Comparison of ENCODE assay signal across 10 cellular contexts in the genomic region with DNA sequence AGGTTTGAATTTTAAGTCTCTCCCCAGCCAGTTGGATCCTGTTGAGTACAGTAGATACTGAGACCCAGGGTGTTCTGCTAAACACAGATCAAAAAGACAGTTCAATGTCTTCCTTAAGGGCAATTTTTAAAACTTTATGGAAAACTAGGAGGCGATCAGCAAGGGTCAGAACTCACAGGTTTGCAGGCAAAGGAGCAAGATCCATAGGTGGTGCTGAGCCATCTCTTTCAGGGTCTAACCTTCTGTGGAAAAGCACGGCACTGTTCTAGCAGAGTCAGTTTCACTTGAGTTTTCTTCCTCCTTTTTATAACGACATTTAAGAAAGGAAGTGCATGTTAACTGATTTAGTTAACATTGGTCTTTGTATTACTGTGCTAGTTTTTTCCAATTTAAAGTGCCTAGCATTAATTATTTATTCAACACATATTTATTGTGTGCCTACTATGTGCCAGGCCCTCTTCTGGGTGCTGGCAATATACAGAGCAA.
A peak's percentile ranks its signal among the peaks of the same experiment; 100 is the strongest.
DNase-seq lines count a peak whose midpoint lies in the region; ATAC-seq lines count a peak whose summit lies in the region.
"Had no signal": no experiment of that assay in that cellular context is flagged by ENCODE, and none has a peak within 500 bp of the region (broad histone marks: within the 10 kb centered on the region; RNA-seq: fewer than 3 reads in every experiment).

A gene with protein sequence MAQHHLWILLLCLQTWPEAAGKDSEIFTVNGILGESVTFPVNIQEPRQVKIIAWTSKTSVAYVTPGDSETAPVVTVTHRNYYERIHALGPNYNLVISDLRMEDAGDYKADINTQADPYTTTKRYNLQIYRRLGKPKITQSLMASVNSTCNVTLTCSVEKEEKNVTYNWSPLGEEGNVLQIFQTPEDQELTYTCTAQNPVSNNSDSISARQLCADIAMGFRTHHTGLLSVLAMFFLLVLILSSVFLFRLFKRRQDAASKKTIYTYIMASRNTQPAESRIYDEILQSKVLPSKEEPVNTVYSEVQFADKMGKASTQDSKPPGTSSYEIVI (minus strand): TSS at position 281 of the 486 bp plus-strand sequence. CDS start 59 bp downstream, at position 222.

- H3K27me3 Mint-ChIP-seq in dendritic cell treated with granulocyte-macrophage colony-stimulating factor and Interleukin-4, amounts not matched to agents 40 ng/mL and 50 ng/mL, for 4 days, result no peaks in the 10 kb centered on the region

- H3K9me3 Mint-ChIP-seq in dendritic cell treated with granulocyte-macrophage colony-stimulating factor and Interleukin-4, amounts not matched to agents 40 ng/mL and 50 ng/mL, for 4 days, result no peaks in the 10 kb centered on the region
- H3K9me3 Mint-ChIP-seq in stimulated activated effector memory CD8-positive, alpha-beta T cell treated with anti-CD3 and anti-CD28 coated beads, Interleukin-12 subunit alpha, Interleukin-12 subunit beta, amount 100 ng/mL, for 72 hours, result no peaks in the 10 kb centered on the region

- intact Hi-C loops in dendritic cell treated with granulocyte-macrophage colony-stimulating factor and Interleukin-4, amounts not matched to agents 40 ng/mL and 50 ng/mL, for 4 days (cut with micrococcal nuclease), result no loop called here

- peaks cover 41% of the 10 kb centered on the region for H3K36me3 Mint-ChIP-seq in dendritic cell treated with granulocyte-macrophage colony-stimulating factor and Interleukin-4, amounts not matched to agents 40 ng/mL and 50 ng/mL, for 4 days (ENCODE audit: low read depth)
- H3K36me3 Mint-ChIP-seq in stimulated activated effector memory CD8-positive, alpha-beta T cell treated with anti-CD3 and anti-CD28 coated beads, Interleukin-12 subunit alpha, Interleukin-12 subunit beta, amount 100 ng/mL, for 72 hours, result peaks cover 6% of the 10 kb centered on the region

- peak within 1 kb of the TSS; percentile 92 for H3K4me3 Mint-ChIP-seq in dendritic cell treated with granulocyte-macrophage colony-stimulating factor and Interleukin-4, amounts not matched to agents 40 ng/mL and 50 ng/mL, for 4 days
- H3K4me3 Mint-ChIP-seq in stimulated activated effector memory CD8-positive, alpha-beta T cell treated with anti-CD3 and anti-CD28 coated beads, Interleukin-12 subunit alpha, Interleukin-12 subunit beta, amount 100 ng/mL, for 72 hours, result peak within 1 kb of the TSS; percentile 68

- peak within 1 kb of the TSS; percentile 95 for H3K27ac Mint-ChIP-seq in dendritic cell treated with granulocyte-macrophage colony-stimulating factor and Interleukin-4, amounts not matched to agents 40 ng/mL and 50 ng/mL, for 4 days
- peak within 1 kb of the TSS; percentile 89 for H3K27ac Mint-ChIP-seq in stimulated activated effector memory CD8-positive, alpha-beta T cell treated with anti-CD3 and anti-CD28 coated beads, Interleukin-12 subunit alpha, Interleukin-12 subunit beta, amount 100 ng/mL, for 72 hours

- H3K4me1 Mint-ChIP-seq in dendritic cell treated with granulocyte-macrophage colony-stimulating factor and Interleukin-4, amounts not matched to agents 40 ng/mL and 50 ng/mL, for 4 days (ENCODE audit: low read depth), result peaks cover 47% of the 10 kb centered on the region
- peaks cover 61% of the 10 kb centered on the region for H3K4me1 Mint-ChIP-seq in stimulated activated effector memory CD8-positive, alpha-beta T cell treated with anti-CD3 and anti-CD28 coated beads, Interleukin-12 subunit alpha, Interleukin-12 subunit beta, amount 100 ng/mL, for 72 hours

- DNase-seq in SIG-M5 treated with dmso at 0.1 percent for 504 hours (lab: John Stamatoyannopoulos, UW; ENCODE audit: unreplicated experiment) (peak; percentile 54), SIG-M5 (lab: John Stamatoyannopoulos, UW) (no peak), NOMO-1 treated with dmso at 0.1 percent for 144 hours (lab: John Stamatoyannopoulos, UW; ENCODE audit: unreplicated experiment) (peak; percentile 54), RKO (ENCODE audit: low spot score) (no peak), NCI-H128 (lab: John Stamatoyannopoulos, UW; ENCODE audit: unreplicated experiment) (no peak)
- no peak for DNase-seq in stimulated activated effector memory CD8-positive, alpha-beta T cell treated with anti-CD3 and anti-CD28 coated beads, Interleukin-12 subunit alpha, Interleukin-12 subunit beta, amount 100 ng/mL, for 72 hours (ENCODE audit: low spot score in 2 of 2)
- DNase-seq: mesendoderm, NCI-H510A had no signal

- ATAC-seq in stimulated activated effector memory CD8-positive, alpha-beta T cell treated with anti-CD3 and anti-CD28 coated beads, Interleukin-12 subunit alpha, Interleukin-12 subunit beta, amount 100 ng/mL, for 72 hours, result no peak
- ATAC-seq in HG02588 (IDR thresholded peaks at IDR 0.05; ENCODE audit: unreplicated experiment), result no peak

Comparison
In these comparisons a context has a peak if more than half of its experiments do, and no peak if none do; other contexts are left out.
1. DNase-seq: peak in SIG-M5 treated with dmso at 0.1 percent for 504 hours (single experiment) and NOMO-1 treated with dmso at 0.1 percent for 144 hours (single experiment); none in SIG-M5 (single experiment), stimulated activated effector memory CD8-positive, alpha-beta T cell treated with anti-CD3 and anti-CD28 coated beads, Interleukin-12 subunit alpha, Interleukin-12 subunit beta, amount 100 ng/mL, for 72 hours (0 of 2), RKO (single experiment) and NCI-H128 (single experiment).